1 cellular context compared by ENCODE assay signal in genomic region chr13:23890225-23890607, GRCh38.
TF ChIP-seq lines count a peak whose summit lies in the region.

No MANE protein-coding gene starts in this region.

TF ChIP-seq in GM12878, 131 proteins besides CTCF, POLR2A, EP300 and RAD21:
- TF ChIP-seq SMC3 (IDR thresholded peaks at IDR 0.05; ENCODE audit: borderline replicate concordance, low read length), result peak; percentile 25; the same call in 1 of the 2 replicates
